In the genomic region with DNA sequence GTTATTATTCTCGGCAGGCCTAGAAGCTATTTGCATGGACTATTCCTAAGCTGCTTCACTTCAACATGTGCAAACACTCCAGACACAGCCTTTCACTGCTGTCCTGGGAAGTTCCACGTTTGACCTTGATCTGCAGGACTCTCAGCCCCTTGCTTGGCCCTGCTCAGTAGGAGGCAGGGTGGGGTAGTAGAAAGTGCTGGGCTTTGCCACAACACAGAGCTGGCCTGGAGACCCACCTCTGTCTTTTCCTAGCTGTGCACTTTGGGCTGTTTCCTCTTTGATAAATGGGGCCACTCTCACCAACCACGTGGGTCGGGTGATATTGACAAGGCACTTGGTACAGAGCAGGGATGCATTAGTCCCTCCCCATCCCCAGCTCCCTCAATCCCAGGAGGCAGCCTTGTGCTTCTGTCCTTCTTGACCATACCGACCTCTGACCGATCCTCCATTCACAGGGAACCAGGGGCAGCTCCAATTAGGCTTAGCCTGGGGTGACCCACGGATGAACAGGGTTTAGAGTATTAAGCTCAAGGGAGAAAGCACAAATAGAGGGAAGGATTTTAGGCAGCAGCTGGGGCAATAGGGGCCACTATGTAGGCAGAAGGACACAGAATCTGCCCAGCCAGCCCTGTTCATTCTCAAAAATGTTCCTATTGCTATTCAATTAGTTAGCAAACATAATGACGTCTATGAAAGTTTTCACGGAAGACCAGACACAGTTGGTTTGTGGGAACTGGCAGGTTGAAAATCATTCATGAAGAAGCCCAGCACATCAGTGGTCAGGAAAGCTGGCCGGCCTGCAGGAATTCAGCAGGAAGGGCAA, we compare ENCODE assay signal across 1 cellular context.
TF ChIP-seq lines count a peak whose summit lies in the region.

No MANE protein-coding gene starts in this region.

TF ChIP-seq in HepG2, 621 proteins besides CTCF, POLR2A, EP300 and RAD21 (continued from another document):
- TF ChIP-seq PRMT3 (CRISPR knock-in tag; IDR thresholded peaks at IDR 0.05; ENCODE audit: borderline replicate concordance, low read depth), result peak; percentile 55; the same call in 1 of the 2 replicates
- TF ChIP-seq THYN1 (CRISPR knock-in tag; IDR thresholded peaks at IDR 0.05; ENCODE audit: borderline replicate concordance, low read depth), result no peak
- no peak for TF ChIP-seq ZNF670 (CRISPR knock-in tag; IDR thresholded peaks at IDR 0.05; ENCODE audit: borderline replicate concordance)
- TF ChIP-seq CREB1 (IDR thresholded peaks at IDR 0.05), result no peak
- no peak; the same call in 1 of the 2 replicates for TF ChIP-seq CREB1 (CRISPR knock-in tag; IDR thresholded peaks at IDR 0.05)
- TF ChIP-seq ZNF382 (CRISPR knock-in tag; IDR thresholded peaks at IDR 0.05; ENCODE audit: borderline replicate concordance), result no peak
- TF ChIP-seq E2F1 (CRISPR knock-in tag; IDR thresholded peaks at IDR 0.05), result no peak
- TF ChIP-seq HDAC2 (CRISPR knock-in tag; IDR thresholded peaks at IDR 0.05), result peak; percentile 59; the same call in 1 of the 2 replicates
- TF ChIP-seq ZNF75D (CRISPR knock-in tag; IDR thresholded peaks at IDR 0.05; ENCODE audit: borderline replicate concordance), result no peak
- no peak for TF ChIP-seq ZSCAN29 (CRISPR knock-in tag; conservative IDR thresholded peaks at IDR 0.05)
- no peak for TF ChIP-seq ZFP62 (CRISPR knock-in tag; IDR thresholded peaks at IDR 0.05)
- TF ChIP-seq ZNF180 (CRISPR knock-in tag; IDR thresholded peaks at IDR 0.05; ENCODE audit: borderline replicate concordance, low read depth), result no peak
